ENCODE assay signal across 9 cellular contexts in genomic region chr1:83919872-83920271, GRCh38.
"Had no signal": no experiment of that assay in that cellular context is flagged by ENCODE, and none has a peak within 500 bp of the region (broad histone marks: within the 10 kb centered on the region; RNA-seq: fewer than 3 reads in every experiment).

No MANE protein-coding gene starts in this region.

- H3K4me3 ChIP-seq: GM23248 had no signal

- H3K27ac ChIP-seq: GM23248, KMS-11 had no signal

- DNase-seq: GM23248, GOT3, H9, HCEC 1CT, Karpas-422, KBM-7 had no signal

- H2AFZ ChIP-seq: GM23248 had no signal

- FAIRE-seq: H54, HTR-8/SVneo had no signal

- H3K9ac ChIP-seq: GM23248, KMS-11 had no signal

- H3K4me2 ChIP-seq: KMS-11 had no signal
